In the genomic region with DNA sequence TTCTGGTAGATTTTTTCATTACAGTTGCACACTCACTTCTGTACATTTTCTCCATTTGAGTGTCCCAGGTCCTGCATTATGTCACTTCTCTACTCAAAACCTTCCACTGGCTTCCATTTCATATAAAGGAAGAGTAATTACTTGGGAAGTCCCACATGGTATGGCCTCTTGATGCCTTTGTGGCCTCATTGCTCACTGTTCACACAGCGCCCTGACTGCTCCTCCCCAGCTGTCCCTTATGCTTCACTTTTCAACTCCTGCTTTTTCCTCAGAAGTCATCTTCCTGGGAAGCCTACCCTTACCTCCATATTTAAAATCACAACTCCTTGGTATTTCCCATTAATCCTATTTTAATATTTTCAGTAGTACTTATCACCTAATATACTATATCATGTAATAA, we compare ENCODE assay signal across 19 cellular contexts. TPM values are rescaled to one million over a fixed set of nuclear protein-coding genes. Genes with fewer than 3 reads are reported as not detected.
"Had no signal": no experiment of that assay in that cellular context is flagged by ENCODE, and none has a peak within 500 bp of the region (broad histone marks: within the 10 kb centered on the region; RNA-seq: fewer than 3 reads in every experiment).

No MANE protein-coding gene starts in this region.

- DNase-seq: effector memory CD4-positive, alpha-beta T cell; gastrocnemius medialis; islet precursor cell; mammary epithelial cell; naive thymus-derived CD4-positive, alpha-beta T cell; nucleus accumbens; ovary; small intestine; stimulated activated CD4-positive, alpha-beta T cell treated with anti-CD3 and anti-CD28 coated beads, Interleukin-2, amount 100 ng/mL, for 48 hours; stimulated activated naive CD8-positive, alpha-beta T cell treated with anti-CD3 and anti-CD28 coated beads, Interleukin-15, Interleukin-2, amounts not matched to agents 100 U/mL and 50 U/mL, for 24 hours; thyroid gland; upper lobe of right lung had no signal

- H3K4me3 Mint-ChIP-seq: naive thymus-derived CD4-positive, alpha-beta T cell had no signal

- H3K9me3 ChIP-seq: gastrocnemius medialis, ovary, right atrium auricular region, suprapubic skin, thyroid gland, upper lobe of right lung had no signal

- H3K36me3 ChIP-seq: esophagus muscularis mucosa, gastrocnemius medialis, ovary, right atrium auricular region, suprapubic skin, thyroid gland, upper lobe of right lung, vagina had no signal

- H3K4me3 ChIP-seq: coronary artery, esophagus muscularis mucosa, gastrocnemius medialis, ovary, right atrium auricular region, suprapubic skin, thyroid gland, upper lobe of right lung, vagina had no signal

- H3K27ac Mint-ChIP-seq: naive thymus-derived CD4-positive, alpha-beta T cell had no signal

- H3K4me1 ChIP-seq: esophagus muscularis mucosa, gastrocnemius medialis, right atrium auricular region, suprapubic skin, thyroid gland, upper lobe of right lung had no signal

- H3K4me1 Mint-ChIP-seq: naive thymus-derived CD4-positive, alpha-beta T cell had no signal

- ATAC-seq: gastrocnemius medialis; left lobe of liver; naive thymus-derived CD4-positive, alpha-beta T cell; stimulated activated naive CD8-positive, alpha-beta T cell treated with anti-CD3 and anti-CD28 coated beads, Interleukin-15, Interleukin-2, amounts not matched to agents 100 U/mL and 50 U/mL, for 24 hours; upper lobe of right lung had no signal

- H3K27ac ChIP-seq: coronary artery, epithelial cell of prostate, esophagus muscularis mucosa, gastrocnemius medialis, ovary, right atrium auricular region, suprapubic skin, thyroid gland, upper lobe of right lung, vagina had no signal

- H3K36me3 Mint-ChIP-seq: naive thymus-derived CD4-positive, alpha-beta T cell had no signal

RNA-seq across cellular contexts. Expression of gene GULP1, which starts 24.7 kb away (rescaled TPM):
- total RNA-seq: naive thymus-derived CD4-positive, alpha-beta T cell had no signal
- polyA plus RNA-seq: naive thymus-derived CD4-positive, alpha-beta T cell had no signal
